23 cellular contexts compared by ENCODE assay signal in the genomic region with DNA sequence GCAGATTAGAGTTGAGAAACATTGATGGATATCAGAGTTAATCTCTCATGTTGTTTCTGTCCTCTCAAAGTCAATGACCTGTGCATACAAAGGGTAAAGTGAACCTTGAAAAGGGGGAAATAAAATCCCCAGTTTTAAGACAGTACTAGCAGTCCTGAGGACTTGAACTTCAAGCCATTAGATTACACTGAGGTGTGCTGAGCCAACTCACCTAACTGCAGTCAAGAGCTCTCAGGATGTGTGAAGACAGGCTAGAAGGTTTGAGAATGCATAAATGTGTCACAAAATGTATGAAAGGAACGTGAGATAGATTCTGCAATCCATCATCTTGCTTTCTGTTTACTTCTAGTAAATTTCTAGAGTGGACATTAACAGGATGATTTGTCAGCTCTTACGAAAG. TPM values are rescaled to one million over a fixed set of nuclear protein-coding genes. Genes with fewer than 3 reads are reported as not detected.
A peak's percentile ranks its signal among the peaks of the same experiment; 100 is the strongest.
DNase-seq lines count a peak whose midpoint lies in the region; ATAC-seq and TF ChIP-seq lines count a peak whose summit lies in the region.
"Had no signal": no experiment of that assay in that cellular context is flagged by ENCODE, and none has a peak within 500 bp of the region (broad histone marks: within the 10 kb centered on the region; RNA-seq: fewer than 3 reads in every experiment).

No MANE protein-coding gene starts in this region.

- no peak for TF ChIP-seq CTCF in CD8-positive, alpha-beta T cell (IDR thresholded peaks at IDR 0.05)

- no peak overlapping the region for H3K27ac ChIP-seq in CD8-positive, alpha-beta T cell (ENCODE audit: low read depth, low read length)
- H3K27ac ChIP-seq in mesenchymal stem cell (ENCODE audit: low read length, poor library complexity, severe bottlenecking): no peak overlapping the region
- H3K27ac ChIP-seq: BLaER1, esophagus squamous epithelium, gastroesophageal sphincter, upper lobe of right lung had no signal

- H3K4ac ChIP-seq in mesenchymal stem cell (ENCODE audit: low read depth in 1 of 2, low read length in 2 of 2): no peak overlapping the region

- intact Hi-C loops in CD8-positive, alpha-beta T cell (cut with DNase I, micrococcal nuclease): loop anchor here in 1 of 2 experiments (10.0 kb wide), 1 partner anchor 1978 kb away; no protein-coding TSS in a partner anchor
- intact Hi-C loops in activated T-helper 2 cell treated with anti-CD3 and anti-CD28 coated beads, Interferon-gamma antibody, Interleukin-2, Interleukin-4, amounts not matched to agents 10 μg/mL and 5 μg/mL and 100 μg/mL, durations not matched to agents 14 hours and 24 hours and 36 hours (cut with micrococcal nuclease): loop anchor here (10.0 kb wide), 2 partner anchors 202 to 658 kb away; no protein-coding TSS in a partner anchor

- H3K4me1 Mint-ChIP-seq in CD8-positive, alpha-beta T cell (ENCODE audit: low read depth): peaks cover 95% of the 10 kb centered on the region
- peaks cover 89% of the 10 kb centered on the region for H3K4me1 Mint-ChIP-seq in activated T-helper 2 cell treated with anti-CD3 and anti-CD28 coated beads, Interferon-gamma antibody, Interleukin-2, Interleukin-4, amounts not matched to agents 10 μg/mL and 5 μg/mL and 100 μg/mL, durations not matched to agents 14 hours and 24 hours and 36 hours (ENCODE audit: low read depth)

- DNase-seq in NK-92 treated with Interleukin-12 subunit alpha and Interleukin-12 subunit beta, amount 100 ng/mL, for 24 hours (lab: John Stamatoyannopoulos, UW): peak; percentile 14
- no peak for DNase-seq in NK-92 (lab: John Stamatoyannopoulos, UW; ENCODE audit: unreplicated experiment)
- no peak for DNase-seq in CD8-positive, alpha-beta T cell
- no peak for DNase-seq in activated T-helper 2 cell treated with anti-CD3 and anti-CD28 coated beads, Interferon-gamma antibody, Interleukin-2, Interleukin-4, amounts not matched to agents 10 μg/mL and 5 μg/mL and 100 μg/mL, durations not matched to agents 14 hours and 24 hours and 36 hours (ENCODE audit: low spot score)
- no peak for DNase-seq in mesenchymal stem cell
- no peak for DNase-seq in NOMO-1 (lab: John Stamatoyannopoulos, UW; ENCODE audit: unreplicated experiment in 2 of 2)
- DNase-seq: 8988T; activated CD4-positive, alpha-beta T cell treated with anti-CD3 and anti-CD28 coated beads, Interleukin-2, amount 10 ng/mL, durations not matched to agents 7 days and 5 days; activated T-cell treated with anti-CD3 and anti-CD28 coated beads, Interleukin-2, amount 50 U/mL, for 4 hours; amniotic stem cell; esophagus squamous epithelium; kidney; mammary epithelial cell; NCI-H1417; NCI-H524; spleen; stimulated activated CD4-positive, alpha-beta T cell treated with anti-CD3 and anti-CD28 coated beads, Interleukin-4, amount 100 ng/mL, for 24 hours; upper lobe of right lung had no signal

- H3K18ac ChIP-seq in mesenchymal stem cell (ENCODE audit: low read depth in 1 of 2, low read length in 2 of 2): no peak overlapping the region

- no peak overlapping the region for H3K4me3 ChIP-seq in CD8-positive, alpha-beta T cell (ENCODE audit: low read depth, low read length)
- no peak overlapping the region for H3K4me3 ChIP-seq in mesenchymal stem cell (ENCODE audit: insufficient read depth in 1 of 2, low read depth in 1 of 2, low read length in 2 of 2)
- H3K4me3 ChIP-seq: BLaER1, esophagus squamous epithelium, gastroesophageal sphincter, spleen, upper lobe of right lung had no signal

- no peaks in the 10 kb centered on the region for H3K9me3 ChIP-seq in CD8-positive, alpha-beta T cell (ENCODE audit: low read length)
- H3K9me3 ChIP-seq in mesenchymal stem cell (ENCODE audit: control insufficient read depth, low read length): no peaks in the 10 kb centered on the region
- H3K9me3 ChIP-seq: BLaER1, esophagus squamous epithelium, gastroesophageal sphincter, spleen, upper lobe of right lung had no signal

- no peak overlapping the region for H2BK12ac ChIP-seq in mesenchymal stem cell (ENCODE audit: low read length in 2 of 2)

- no peak overlapping the region for H4K91ac ChIP-seq in mesenchymal stem cell (ENCODE audit: low read length)

- peaks cover 12% of the 10 kb centered on the region for H3K36me3 Mint-ChIP-seq in CD8-positive, alpha-beta T cell
- H3K36me3 Mint-ChIP-seq in activated T-helper 2 cell treated with anti-CD3 and anti-CD28 coated beads, Interferon-gamma antibody, Interleukin-2, Interleukin-4, amounts not matched to agents 10 μg/mL and 5 μg/mL and 100 μg/mL, durations not matched to agents 14 hours and 24 hours and 36 hours (ENCODE audit: low read depth): peaks cover 49% of the 10 kb centered on the region

- CTCF ChIA-PET in CD8-positive, alpha-beta T cell (lab: Charles Lee): interaction anchor here (0.7 to 6.8 kb wide), 3 partner anchors 12 to 76 kb away, joined by 3 to 69 read pairs (median 3); no protein-coding TSS in a partner anchor

- H3K9ac ChIP-seq in mesenchymal stem cell (ENCODE audit: low read length): no peak overlapping the region
- H3K9ac ChIP-seq: BLaER1 had no signal

- no peak overlapping the region for H2AFZ ChIP-seq in mesenchymal stem cell (ENCODE audit: low read depth, low read length)

- no peak overlapping the region for H3K14ac ChIP-seq in mesenchymal stem cell (ENCODE audit: low read length in 2 of 2)

- no peak for ATAC-seq in CD8-positive, alpha-beta T cell
- ATAC-seq in GM18907 (IDR thresholded peaks at IDR 0.05; ENCODE audit: unreplicated experiment) (no peak), HG02623 (IDR thresholded peaks at IDR 0.05; ENCODE audit: unreplicated experiment) (no peak)
- ATAC-seq: gastroesophageal sphincter, Right ventricle myocardium inferior, upper lobe of right lung had no signal

- H2BK15ac ChIP-seq in mesenchymal stem cell (ENCODE audit: low read depth, poor library complexity, severe bottlenecking): no peak overlapping the region

- H2BK120ac ChIP-seq in mesenchymal stem cell (ENCODE audit: low read depth, low read length): no peak overlapping the region

- H3K9me3 Mint-ChIP-seq in CD8-positive, alpha-beta T cell: no peaks in the 10 kb centered on the region
- no peaks in the 10 kb centered on the region for H3K9me3 Mint-ChIP-seq in activated T-helper 2 cell treated with anti-CD3 and anti-CD28 coated beads, Interferon-gamma antibody, Interleukin-2, Interleukin-4, amounts not matched to agents 10 μg/mL and 5 μg/mL and 100 μg/mL, durations not matched to agents 14 hours and 24 hours and 36 hours
- H3K9me3 Mint-ChIP-seq: activated CD4-positive, alpha-beta T cell treated with anti-CD3 and anti-CD28 coated beads, Interleukin-2, amount 10 ng/mL, durations not matched to agents 7 days and 5 days had no signal

- H3K36me3 ChIP-seq in CD8-positive, alpha-beta T cell (ENCODE audit: insufficient read depth, low read length): no peaks in the 10 kb centered on the region
- H3K36me3 ChIP-seq in mesenchymal stem cell (ENCODE audit: control insufficient read depth in 1 of 2, insufficient read depth in 2 of 2, low read depth in 1 of 2, low read length in 2 of 2): no peaks in the 10 kb centered on the region
- H3K36me3 ChIP-seq: BLaER1, esophagus squamous epithelium, gastroesophageal sphincter, upper lobe of right lung had no signal

- H3K79me1 ChIP-seq in mesenchymal stem cell (replicated peaks; ENCODE audit: low read length, poor library complexity, severe bottlenecking): peaks cover 7% of the 10 kb centered on the region

- H3K27ac Mint-ChIP-seq in CD8-positive, alpha-beta T cell: peak overlapping the region; percentile 82
- peak overlapping the region; percentile 35 for H3K27ac Mint-ChIP-seq in activated T-helper 2 cell treated with anti-CD3 and anti-CD28 coated beads, Interferon-gamma antibody, Interleukin-2, Interleukin-4, amounts not matched to agents 10 μg/mL and 5 μg/mL and 100 μg/mL, durations not matched to agents 14 hours and 24 hours and 36 hours
- H3K27ac Mint-ChIP-seq: activated CD4-positive, alpha-beta T cell treated with anti-CD3 and anti-CD28 coated beads, Interleukin-2, amount 10 ng/mL, durations not matched to agents 7 days and 5 days had no signal

- H3K4me1 ChIP-seq in CD8-positive, alpha-beta T cell (ENCODE audit: insufficient read depth, low read length): peaks cover 51% of the 10 kb centered on the region
- H3K4me1 ChIP-seq in mesenchymal stem cell (ENCODE audit: control insufficient read depth, insufficient read depth, low read depth, low read length): peaks cover 8% of the 10 kb centered on the region

- no peak overlapping the region for H3K4me2 ChIP-seq in mesenchymal stem cell (ENCODE audit: low read length, poor library complexity, severe bottlenecking)
- H3K4me2 ChIP-seq: BLaER1 had no signal

- no peak overlapping the region for H3K4me3 Mint-ChIP-seq in CD8-positive, alpha-beta T cell
- no peak overlapping the region for H3K4me3 Mint-ChIP-seq in activated T-helper 2 cell treated with anti-CD3 and anti-CD28 coated beads, Interferon-gamma antibody, Interleukin-2, Interleukin-4, amounts not matched to agents 10 μg/mL and 5 μg/mL and 100 μg/mL, durations not matched to agents 14 hours and 24 hours and 36 hours (ENCODE audit: low read depth)
- H3K4me3 Mint-ChIP-seq: activated CD4-positive, alpha-beta T cell treated with anti-CD3 and anti-CD28 coated beads, Interleukin-2, amount 10 ng/mL, durations not matched to agents 7 days and 5 days; activated T-cell treated with anti-CD3 and anti-CD28 coated beads, Interleukin-2, amount 50 U/mL, for 4 hours had no signal

- no peaks in the 10 kb centered on the region for H3K27me3 ChIP-seq in CD8-positive, alpha-beta T cell (ENCODE audit: insufficient read depth, low read length)
- no peaks in the 10 kb centered on the region for H3K27me3 ChIP-seq in mesenchymal stem cell (ENCODE audit: control insufficient read depth in 1 of 2, insufficient read depth in 1 of 2, low read length in 2 of 2)
- H3K27me3 ChIP-seq: BLaER1, esophagus squamous epithelium, gastroesophageal sphincter, spleen, upper lobe of right lung had no signal

- no peaks in the 10 kb centered on the region for H3K27me3 Mint-ChIP-seq in CD8-positive, alpha-beta T cell (ENCODE audit: low read depth)
- no peaks in the 10 kb centered on the region for H3K27me3 Mint-ChIP-seq in activated T-helper 2 cell treated with anti-CD3 and anti-CD28 coated beads, Interferon-gamma antibody, Interleukin-2, Interleukin-4, amounts not matched to agents 10 μg/mL and 5 μg/mL and 100 μg/mL, durations not matched to agents 14 hours and 24 hours and 36 hours (ENCODE audit: low read depth)
- H3K27me3 Mint-ChIP-seq: activated CD4-positive, alpha-beta T cell treated with anti-CD3 and anti-CD28 coated beads, Interleukin-2, amount 10 ng/mL, durations not matched to agents 7 days and 5 days had no signal

- 57% methylated on average over 1 of the region's 2 CpGs for WGBS in mesenchymal stem cell

- no peak overlapping the region for H4K8ac ChIP-seq in mesenchymal stem cell (ENCODE audit: low read length)

- no peak overlapping the region for H2BK5ac ChIP-seq in mesenchymal stem cell (ENCODE audit: low read depth, low read length, poor library complexity, severe bottlenecking)

- H2AK5ac ChIP-seq in mesenchymal stem cell (ENCODE audit: low read length, severe bottlenecking): peak overlapping the region; percentile 9

- H3K23ac ChIP-seq in mesenchymal stem cell (ENCODE audit: low read length in 2 of 2): no peak overlapping the region

- POLR2A ChIA-PET in CD8-positive, alpha-beta T cell (lab: Charles Lee): no interaction called here

RNA-seq across cellular contexts. Expression of gene DOCK10, which starts 35.5 kb away (rescaled TPM):
- 100 to 1,000 TPM; 183 to 188 TPM for total RNA-seq in CD8-positive, alpha-beta T cell
- total RNA-seq in activated T-helper 2 cell treated with anti-CD3 and anti-CD28 coated beads, Interferon-gamma antibody, Interleukin-2, Interleukin-4, amounts not matched to agents 10 μg/mL and 5 μg/mL and 100 μg/mL, durations not matched to agents 14 hours and 24 hours and 36 hours: 100 and 107 TPM in 2 replicates
- polyA plus RNA-seq in mesenchymal stem cell (2013, experiment 1 of 2): 5.5 TPM
- 5.1 TPM for polyA plus RNA-seq in mesenchymal stem cell (2013, experiment 2 of 2)
